9 cellular contexts compared by ENCODE assay signal in genomic region chr16:57609541-57610401, GRCh38. TPM values are rescaled to one million over a fixed set of nuclear protein-coding genes. Genes with fewer than 3 reads are reported as not detected.
A peak's percentile ranks its signal among the peaks of the same experiment; 100 is the strongest.
DNase-seq lines count a peak whose midpoint lies in the region; ATAC-seq and TF ChIP-seq lines count a peak whose summit lies in the region.
"Had no signal": no experiment of that assay in that cellular context is flagged by ENCODE, and none has a peak within 500 bp of the region (broad histone marks: within the 10 kb centered on the region; RNA-seq: fewer than 3 reads in every experiment).

No MANE protein-coding gene starts in this region.

- H3K9me2 ChIP-seq in SK-N-SH, result no peaks in the 10 kb centered on the region

- H3K9ac ChIP-seq in SK-N-SH, result no peak overlapping the region

- H3K27me3 Mint-ChIP-seq in T-cell, result no peaks in the 10 kb centered on the region

- CTCF ChIA-PET in SK-N-SH (lab: Yijun Ruan, JAX) (interaction anchor here (0.8 to 5.3 kb wide), 9 partner anchors 9 to 512 kb away, joined by 3 to 28 read pairs (median 8); no protein-coding TSS in a partner anchor), T-cell (lab: Charles Lee) (interaction anchor here (0.6 to 2.0 kb wide), 12 partner anchors 8 to 456 kb away, joined by 3 to 13 read pairs (median 4); no protein-coding TSS in a partner anchor)

- ATAC-seq in SK-N-SH treated with all-trans-retinoic acid at 6 μM for 48 hours, result no peak
- ATAC-seq in HG02981 (IDR thresholded peaks at IDR 0.05; ENCODE audit: unreplicated experiment), result peak; percentile 95
- peak; percentile 85 to 97 (median 86) for ATAC-seq in T-cell (replicated peaks in 1 of 4)

- no peak overlapping the region for H3K4me2 ChIP-seq in SK-N-SH
- H3K4me2 ChIP-seq in osteoblast (ENCODE audit: insufficient read depth, low read length), result no peak overlapping the region

- POLR2A ChIA-PET in SK-N-SH (lab: Yijun Ruan, JAX), result no interaction called here
- POLR2A ChIA-PET in T-cell (lab: Charles Lee), result interaction anchor here (0.5 to 0.8 kb wide), 5 partner anchors 8 to 660 kb away, joined by 3 to 6 read pairs (median 4); no protein-coding TSS in a partner anchor

- H3K27ac ChIP-seq in SK-N-SH (ENCODE audit: low read depth in 2 of 2, low read length in 1 of 2) (no peak overlapping the region), osteoblast (ENCODE audit: low read depth, low read length) (no peak overlapping the region)

- no peaks in the 10 kb centered on the region for H3K79me2 ChIP-seq in SK-N-SH (ENCODE audit: insufficient read depth)
- no peaks in the 10 kb centered on the region for H3K79me2 ChIP-seq in osteoblast (ENCODE audit: insufficient read depth, low read length)

- H3K9me3 ChIP-seq in SK-N-SH (no peaks in the 10 kb centered on the region), osteoblast (ENCODE audit: low read depth, low read length) (no peaks in the 10 kb centered on the region)

- no peak for TF ChIP-seq EP300 in SK-N-SH (IDR thresholded peaks at IDR 0.05; ENCODE audit: borderline replicate concordance in 1 of 2, low read depth in 1 of 2, low read length in 1 of 2)

- no peaks in the 10 kb centered on the region for H3K36me3 Mint-ChIP-seq in T-cell

- H3K27ac Mint-ChIP-seq in T-cell, result peak overlapping the region; percentile 83 to 87

- H4K20me1 ChIP-seq in SK-N-SH (ENCODE audit: insufficient read depth), result no peaks in the 10 kb centered on the region
- H4K20me1 ChIP-seq in osteoblast (ENCODE audit: insufficient read depth, low read length), result no peaks in the 10 kb centered on the region

- no peak overlapping the region for H3K4me3 ChIP-seq in SK-N-SH (ENCODE audit: low read depth in 2 of 2, low read length in 1 of 2)
- H3K4me3 ChIP-seq in osteoblast (ENCODE audit: insufficient read depth, low read length), result no peak overlapping the region

- peaks cover 18 to 41% (median 33%) of the 10 kb centered on the region in 3 donors for H3K4me1 Mint-ChIP-seq in T-cell

- H3K4me1 ChIP-seq in SK-N-SH (ENCODE audit: control insufficient read depth in 1 of 2, insufficient read depth in 2 of 2, low read depth in 1 of 2, low read length in 1 of 2), result peaks cover 0 to 21% of the 10 kb centered on the region in 2 experiments; a peak in 2 of 4 replicates
- peaks cover 19% of the 10 kb centered on the region for H3K4me1 ChIP-seq in osteoblast (ENCODE audit: insufficient read depth, low read length)

- DNase-seq in SK-N-SH (peak; percentile 30), T-cell (peak in 32 of 34 experiments; percentile 22 to 76 (median 53)), dermis microvascular lymphatic vessel endothelial cell (ENCODE audit: low read depth in 2 of 2) (peak; percentile 36 to 78), osteoblast (ENCODE audit: insufficient read length, low spot score, missing footprints) (peak; percentile 71), H4 (ENCODE audit: low spot score) (no peak), NCI-H526 (lab: John Stamatoyannopoulos, UW) (no peak)

- H2AFZ ChIP-seq in SK-N-SH (ENCODE audit: low read depth) (no peak overlapping the region), osteoblast (ENCODE audit: low read length) (no peak overlapping the region)

- H3F3A ChIP-seq in SK-N-SH (replicated peaks; ENCODE audit: insufficient read depth), result no peaks in the 10 kb centered on the region

- peak overlapping the region; percentile 56 to 67 (median 63) for H3K4me3 Mint-ChIP-seq in T-cell

- TF ChIP-seq RAD21 in SK-N-SH (IDR thresholded peaks at IDR 0.05; ENCODE audit: low read length), result no peak

- WGBS in SK-N-SH (ENCODE audit: low lambda C conversion rate), result 73% methylated on average over 12 of the region's 12 CpGs

- no peaks in the 10 kb centered on the region for H3K27me3 ChIP-seq in SK-N-SH (ENCODE audit: insufficient read depth)
- peaks cover 14% of the 10 kb centered on the region for H3K27me3 ChIP-seq in osteoblast (ENCODE audit: insufficient read depth, low read length)

- no peaks in the 10 kb centered on the region for H3K9me3 Mint-ChIP-seq in T-cell

- H3K36me3 ChIP-seq in SK-N-SH (replicated peaks in 1 of 2; ENCODE audit: control insufficient read depth in 1 of 2, insufficient read depth in 2 of 2, low read length in 1 of 2) (no peaks in the 10 kb centered on the region), osteoblast (ENCODE audit: insufficient read depth, low read length) (no peaks in the 10 kb centered on the region)

- TF ChIP-seq CTCF in SK-N-SH (IDR thresholded peaks at IDR 0.05) (no peak; the same call in 1 of the 2 replicates), osteoblast (IDR thresholded peaks at IDR 0.05; ENCODE audit: extremely low read depth, low read depth, low read length) (peak; percentile 13)

TF ChIP-seq in SK-N-SH, 30 proteins besides CTCF, POLR2A, EP300 and RAD21 (continues in another document):
- TF ChIP-seq TCF12 (IDR thresholded peaks at IDR 0.05) (no peak), EZH2phosphoT487 (IDR thresholded peaks at IDR 0.05; ENCODE audit: borderline replicate concordance, low read depth) (no peak), PBX3 (IDR thresholded peaks at IDR 0.05) (no peak), MAX (IDR thresholded peaks at IDR 0.05; ENCODE audit: low read depth) (no peak), ELF1 (IDR thresholded peaks at IDR 0.05) (no peak), CHD2 (IDR thresholded peaks at IDR 0.05; ENCODE audit: low read length, partially characterized antibody) (no peak), USF2 (IDR thresholded peaks at IDR 0.05; ENCODE audit: borderline replicate concordance, low read depth, low read length) (no peak), GABPA (IDR thresholded peaks at IDR 0.05; ENCODE audit: low read depth) (no peak), POLR2AphosphoS5 (IDR thresholded peaks at IDR 0.05; ENCODE audit: low read depth, low read length) (no peak)

TF ChIP-seq in SK-N-SH treated with all-trans-retinoic acid at 6 μM for 48 hours, 23 proteins besides CTCF, POLR2A, EP300 and RAD21:
- TF ChIP-seq ZFP30 (CRISPR knock-in tag; IDR thresholded peaks at IDR 0.05) (no peak), SNAI2 (CRISPR knock-in tag; IDR thresholded peaks at IDR 0.05) (no peak), TCF4 (CRISPR knock-in tag; IDR thresholded peaks at IDR 0.05; ENCODE audit: borderline replicate concordance) (no peak), BACH2 (CRISPR knock-in tag; IDR thresholded peaks at IDR 0.05; ENCODE audit: borderline replicate concordance) (no peak), TSHZ2 (CRISPR knock-in tag; IDR thresholded peaks at IDR 0.05) (no peak), GLIS3 (CRISPR knock-in tag; IDR thresholded peaks at IDR 0.05) (no peak), TOX (CRISPR knock-in tag; IDR thresholded peaks at IDR 0.05; ENCODE audit: borderline replicate concordance) (no peak), ARNTL (CRISPR knock-in tag; IDR thresholded peaks at IDR 0.05; ENCODE audit: borderline replicate concordance, low read depth) (no peak), ZNF565 (CRISPR knock-in tag; conservative IDR thresholded peaks at IDR 0.05; ENCODE audit: low read depth) (no peak)
TF ChIP-seq in SK-N-SH treated with all-trans-retinoic acid at 6 μM for 48 hours: peak in this region for 0.

RNA-seq across cellular contexts. Expression of gene ADGRG1, which starts 18.7 kb away (rescaled TPM):
- polyA plus RNA-seq in SK-N-SH (2012; rRNA removed), result 2.6 and 7.4 TPM in 2 replicates
- 3.1 and 4.6 TPM in 2 replicates for polyA plus RNA-seq in SK-N-SH (2012; cell fraction: cytosol; rRNA removed)
- 8.1 and 10.9 TPM in 2 replicates for polyA plus RNA-seq in SK-N-SH (2012; cell fraction: nucleus; rRNA removed)
- total RNA-seq in T-cell, result 10 to 100 TPM in 4 of 5 donors, 1 to 10 TPM in 1; 7.8 to 91.7 (median 11.7) TPM
- total RNA-seq in dermis microvascular lymphatic vessel endothelial cell, result 11.5 and 15.3 TPM in 2 replicates
- total RNA-seq in osteoblast, result 0.29 and 0.72 TPM in 2 replicates
- total RNA-seq in H4 (2014; rRNA removed; shearing (Covaris generic)), result 1.2 and 1.3 TPM in 2 replicates

RNA-seq across cellular contexts. Expression of gene ADGRG3, which starts 58.3 kb away (rescaled TPM):
- polyA plus RNA-seq in SK-N-SH (2012; rRNA removed), result not detected in 2 replicates
- polyA plus RNA-seq in SK-N-SH (2012; cell fraction: cytosol; rRNA removed), result not detected in 2 replicates
- not detected in 2 replicates for polyA plus RNA-seq in SK-N-SH (2012; cell fraction: nucleus; rRNA removed)
- total RNA-seq in T-cell (1 to 10 TPM in 1 of 5 donors, under 1 TPM in 3, not detected in 1; 0.16 to 1.8 (median 0.40) TPM), dermis microvascular lymphatic vessel endothelial cell (1.3 and 9.2 TPM in 2 replicates), osteoblast (not detected in 2 replicates)
- not detected in 2 replicates for total RNA-seq in H4 (2014; rRNA removed; shearing (Covaris generic))
- total RNA-seq: renal cortical epithelial cell had no signal

Comparison
In these comparisons a context has a peak if more than half of its experiments do, and no peak if none do; other contexts are left out.
1. DNase-seq: peak in SK-N-SH (single experiment), T-cell (32 of 34), dermis microvascular lymphatic vessel endothelial cell (2 of 2) and osteoblast (single experiment); none in H4 (single experiment) and NCI-H526 (0 of 2).